Comparison of ENCODE assay signal across 32 cellular contexts in genomic region chr7:122403113-122403512, GRCh38.
"Had no signal": no experiment of that assay in that cellular context is flagged by ENCODE, and none has a peak within 500 bp of the region (broad histone marks: within the 10 kb centered on the region; RNA-seq: fewer than 3 reads in every experiment).

No MANE protein-coding gene starts in this region.

- H3K36me3 Mint-ChIP-seq: activated CD4-positive, alpha-beta memory T cell treated with anti-CD3 and anti-CD28 coated beads for 36 hours; activated CD8-positive, alpha-beta memory T cell treated with anti-CD3 and anti-CD28 coated beads, Interleukin-2, amount 10 ng/mL, durations not matched to agents 7 days and 5 days; activated naive CD4-positive, alpha-beta T cell treated with anti-CD3 and anti-CD28 coated beads, Interleukin-2, amount 50 U/mL, for 24 hours; activated naive CD8-positive, alpha-beta T cell treated with anti-CD3 and anti-CD28 coated beads for 36 hours had no signal

- H3K4me1 ChIP-seq: adrenal gland, body of pancreas, esophagus squamous epithelium, gastroesophageal sphincter had no signal

- H3K27ac Mint-ChIP-seq: activated CD4-positive, alpha-beta memory T cell treated with anti-CD3 and anti-CD28 coated beads for 36 hours; activated CD4-positive, alpha-beta T cell treated with anti-CD3 and anti-CD28 coated beads for 36 hours; activated CD4-positive, alpha-beta T cell treated with anti-CD3 and anti-CD28 coated beads, Interleukin-2, amount 10 ng/mL, durations not matched to agents 24 days and 14 days; activated CD8-positive, alpha-beta memory T cell treated with anti-CD3 and anti-CD28 coated beads, Interleukin-2, amount 10 ng/mL, durations not matched to agents 7 days and 5 days; activated CD8-positive, alpha-beta T cell treated with anti-CD3 and anti-CD28 coated beads, Interleukin-2, amount 10 ng/mL, durations not matched to agents 7 days and 5 days; activated naive CD4-positive, alpha-beta T cell treated with anti-CD3 and anti-CD28 coated beads for 36 hours; activated naive CD4-positive, alpha-beta T cell treated with anti-CD3 and anti-CD28 coated beads, Interleukin-2, amount 50 U/mL, for 24 hours; activated naive CD8-positive, alpha-beta T cell treated with anti-CD3 and anti-CD28 coated beads for 36 hours; activated naive CD8-positive, alpha-beta T cell treated with anti-CD3 and anti-CD28 coated beads, Interleukin-2, amount 50 U/mL, for 24 hours; activated T-helper 1 cell treated with anti-CD3 and anti-CD28 coated beads, Interleukin-12 subunit alpha, Interleukin-12 subunit beta, Interleukin-2, Interleukin-4 antibody, amounts not matched to agents 30 ng/mL and 10 ng/mL and 1 ng/mL, durations not matched to agents 14 hours and 24 hours and 36 hours; activated T-helper 2 cell treated with anti-CD3 and anti-CD28 coated beads, Interferon-gamma antibody, Interleukin-2, Interleukin-4, amounts not matched to agents 10 μg/mL and 5 μg/mL and 100 μg/mL, durations not matched to agents 14 hours and 24 hours and 36 hours; T-helper 17 cell; T-helper 2 cell treated with Interferon-gamma antibody and Interleukin-4, amounts not matched to agents 5 μg/mL and 100 μg/mL, for 36 hours had no signal

- H3K9me3 Mint-ChIP-seq: activated CD4-positive, alpha-beta T cell treated with anti-CD3 and anti-CD28 coated beads, Interleukin-2, amount 10 ng/mL, durations not matched to agents 24 days and 14 days; activated naive CD8-positive, alpha-beta T cell treated with anti-CD3 and anti-CD28 coated beads, Interleukin-2, amount 50 U/mL, for 24 hours; activated T-helper 1 cell treated with anti-CD3 and anti-CD28 coated beads, Interleukin-12 subunit alpha, Interleukin-12 subunit beta, Interleukin-2, Interleukin-4 antibody, amounts not matched to agents 30 ng/mL and 10 ng/mL and 1 ng/mL, durations not matched to agents 14 hours and 24 hours and 36 hours; activated T-helper 2 cell treated with anti-CD3 and anti-CD28 coated beads, Interferon-gamma antibody, Interleukin-2, Interleukin-4, amounts not matched to agents 10 μg/mL and 5 μg/mL and 100 μg/mL, durations not matched to agents 14 hours and 24 hours and 36 hours; T-helper 2 cell treated with Interferon-gamma antibody and Interleukin-4, amounts not matched to agents 5 μg/mL and 100 μg/mL, for 36 hours had no signal

- H3K4me3 ChIP-seq: adrenal gland, body of pancreas, esophagus squamous epithelium, gastroesophageal sphincter had no signal

- H3K4me3 Mint-ChIP-seq: activated CD4-positive, alpha-beta memory T cell treated with anti-CD3 and anti-CD28 coated beads for 36 hours; activated CD4-positive, alpha-beta T cell treated with anti-CD3 and anti-CD28 coated beads for 36 hours; activated CD4-positive, alpha-beta T cell treated with anti-CD3 and anti-CD28 coated beads, Interleukin-2, amount 10 ng/mL, durations not matched to agents 24 days and 14 days; activated CD8-positive, alpha-beta memory T cell treated with anti-CD3 and anti-CD28 coated beads, Interleukin-2, amount 10 ng/mL, durations not matched to agents 7 days and 5 days; activated CD8-positive, alpha-beta T cell treated with anti-CD3 and anti-CD28 coated beads, Interleukin-2, amount 10 ng/mL, durations not matched to agents 7 days and 5 days; activated naive CD4-positive, alpha-beta T cell treated with anti-CD3 and anti-CD28 coated beads for 36 hours; activated naive CD4-positive, alpha-beta T cell treated with anti-CD3 and anti-CD28 coated beads, Interleukin-2, amount 50 U/mL, for 24 hours; activated naive CD8-positive, alpha-beta T cell treated with anti-CD3 and anti-CD28 coated beads for 36 hours; activated naive CD8-positive, alpha-beta T cell treated with anti-CD3 and anti-CD28 coated beads, Interleukin-2, amount 50 U/mL, for 24 hours; activated T-helper 1 cell treated with anti-CD3 and anti-CD28 coated beads, Interleukin-12 subunit alpha, Interleukin-12 subunit beta, Interleukin-2, Interleukin-4 antibody, amounts not matched to agents 30 ng/mL and 10 ng/mL and 1 ng/mL, durations not matched to agents 14 hours and 24 hours and 36 hours; T-helper 17 cell; T-helper 2 cell treated with Interferon-gamma antibody and Interleukin-4, amounts not matched to agents 5 μg/mL and 100 μg/mL, for 36 hours had no signal

- H3K4me1 Mint-ChIP-seq: activated CD4-positive, alpha-beta T cell treated with anti-CD3 and anti-CD28 coated beads for 36 hours; activated CD4-positive, alpha-beta T cell treated with anti-CD3 and anti-CD28 coated beads, Interleukin-2, amount 10 ng/mL, durations not matched to agents 24 days and 14 days; activated CD8-positive, alpha-beta memory T cell treated with anti-CD3 and anti-CD28 coated beads, Interleukin-2, amount 10 ng/mL, durations not matched to agents 7 days and 5 days; activated naive CD4-positive, alpha-beta T cell treated with anti-CD3 and anti-CD28 coated beads, Interleukin-2, amount 50 U/mL, for 24 hours; activated naive CD8-positive, alpha-beta T cell treated with anti-CD3 and anti-CD28 coated beads for 36 hours; activated naive CD8-positive, alpha-beta T cell treated with anti-CD3 and anti-CD28 coated beads, Interleukin-2, amount 50 U/mL, for 24 hours; T-helper 17 cell had no signal

- H3K9me3 ChIP-seq: adrenal gland, body of pancreas, esophagus squamous epithelium, gastroesophageal sphincter had no signal

- H3K27me3 Mint-ChIP-seq: activated CD4-positive, alpha-beta memory T cell treated with anti-CD3 and anti-CD28 coated beads for 36 hours; activated CD4-positive, alpha-beta T cell treated with anti-CD3 and anti-CD28 coated beads for 36 hours; activated CD4-positive, alpha-beta T cell treated with anti-CD3 and anti-CD28 coated beads, Interleukin-2, amount 10 ng/mL, durations not matched to agents 24 days and 14 days; activated CD8-positive, alpha-beta memory T cell treated with anti-CD3 and anti-CD28 coated beads, Interleukin-2, amount 10 ng/mL, durations not matched to agents 7 days and 5 days; activated naive CD4-positive, alpha-beta T cell treated with anti-CD3 and anti-CD28 coated beads, Interleukin-2, amount 50 U/mL, for 24 hours; activated naive CD8-positive, alpha-beta T cell treated with anti-CD3 and anti-CD28 coated beads for 36 hours; activated naive CD8-positive, alpha-beta T cell treated with anti-CD3 and anti-CD28 coated beads, Interleukin-2, amount 50 U/mL, for 24 hours; T-helper 17 cell had no signal

- H3K27ac ChIP-seq: adrenal gland, body of pancreas, epithelial cell of prostate, esophagus squamous epithelium, gastroesophageal sphincter, WERI-Rb-1 had no signal

- H3K36me3 ChIP-seq: adrenal gland, esophagus squamous epithelium, WERI-Rb-1 had no signal

- DNase-seq: activated CD4-positive, alpha-beta memory T cell treated with anti-CD3 and anti-CD28 coated beads for 36 hours; activated CD4-positive, alpha-beta T cell treated with anti-CD3 and anti-CD28 coated beads for 36 hours; activated CD4-positive, alpha-beta T cell treated with anti-CD3 and anti-CD28 coated beads, Interleukin-2, amount 10 ng/mL, durations not matched to agents 24 days and 14 days; activated CD4-positive, CD25-positive, alpha-beta regulatory T cell; activated CD4-positive, CD25-positive, alpha-beta regulatory T cell treated with anti-CD3 and anti-CD28 coated beads, Interleukin-2, amount 50 U/mL, for 72 hours; activated CD8-positive, alpha-beta memory T cell treated with anti-CD3 and anti-CD28 coated beads, Interleukin-2, amount 10 ng/mL, durations not matched to agents 7 days and 5 days; activated CD8-positive, alpha-beta memory T cell treated with anti-CD3 and anti-CD28 coated beads, Interleukin-2, amount 50 U/mL, for 4 hours; activated CD8-positive, alpha-beta T cell treated with anti-CD3 and anti-CD28 coated beads, Interleukin-2, amount 10 ng/mL, durations not matched to agents 7 days and 5 days; activated effector memory CD4-positive, alpha-beta T cell treated with anti-CD3 and anti-CD28 coated beads, Interleukin-2, amount 50 U/mL, for 16 hours; activated naive CD4-positive, alpha-beta T cell treated with anti-CD3 and anti-CD28 coated beads for 36 hours; activated naive CD8-positive, alpha-beta T cell treated with anti-CD3 and anti-CD28 coated beads for 36 hours; activated naive CD8-positive, alpha-beta T cell treated with anti-CD3 and anti-CD28 coated beads, Interleukin-2, amount 50 U/mL, for 24 hours; activated T-cell treated with anti-CD3 and anti-CD28 coated beads, Interleukin-2, amount 50 U/mL, for 1 hour; activated T-cell treated with anti-CD3 and anti-CD28 coated beads, Interleukin-2, amount 50 U/mL, for 48 hours; adrenal gland; amygdala; aorta; body of pancreas; caudate nucleus; cortex of kidney; effector CD8-positive, alpha-beta T cell; esophagus squamous epithelium; foreskin melanocyte; T-helper 17 cell; T1000; WERI-Rb-1 had no signal

- H3K27me3 ChIP-seq: adrenal gland, body of pancreas, esophagus squamous epithelium, gastroesophageal sphincter had no signal
